In genomic region chr2:47003641-47004427, GRCh38 we compare ENCODE assay signal across 1 cellular context.
TF ChIP-seq lines count a peak whose summit lies in the region.

No MANE protein-coding gene starts in this region.

TF ChIP-seq in HepG2, 621 proteins besides CTCF, POLR2A, EP300 and RAD21:
- TF ChIP-seq PRDM15 (CRISPR knock-in tag; IDR thresholded peaks at IDR 0.05) (peak; percentile 88), AGO2 (optimal IDR thresholded peaks at IDR 0.05; ENCODE audit: low read depth, low read length) (peak; percentile 15), MLXIP (CRISPR knock-in tag; IDR thresholded peaks at IDR 0.05; ENCODE audit: borderline replicate concordance) (no peak), ZNF574 (CRISPR knock-in tag; IDR thresholded peaks at IDR 0.05) (no peak), ZNF569 (CRISPR knock-in tag; IDR thresholded peaks at IDR 0.05; ENCODE audit: borderline replicate concordance) (no peak), SNRNP70 (IDR thresholded peaks at IDR 0.05; ENCODE audit: low read depth, low read length) (no peak), GATAD1 (CRISPR knock-in tag; IDR thresholded peaks at IDR 0.05) (no peak), TP53 (CRISPR knock-in tag; conservative IDR thresholded peaks at IDR 0.05) (no peak), AHDC1 (CRISPR knock-in tag; IDR thresholded peaks at IDR 0.05; ENCODE audit: borderline replicate concordance) (no peak), MED8 (CRISPR knock-in tag; IDR thresholded peaks at IDR 0.05; ENCODE audit: insufficient replicate concordance) (no peak), YY1 (IDR thresholded peaks at IDR 0.05; ENCODE audit: insufficient read depth, insufficient replicate concordance, low read depth, low read length) (no peak), NR2F1 (CRISPR knock-in tag; IDR thresholded peaks at IDR 0.05) (no peak), CSRNP1 (CRISPR knock-in tag; IDR thresholded peaks at IDR 0.05) (no peak), SRSF4 (IDR thresholded peaks at IDR 0.05; ENCODE audit: low read depth, low read length, poor library complexity, severe bottlenecking) (no peak)
